8 cellular contexts compared by ENCODE assay signal in genomic region chr19:11090264-11091032, GRCh38. TPM values are rescaled to one million over a fixed set of nuclear protein-coding genes. Genes with fewer than 3 reads are reported as not detected.
DNase-seq lines count a peak whose midpoint lies in the region; ATAC-seq and TF ChIP-seq lines count a peak whose summit lies in the region.

No MANE protein-coding gene starts in this region.

- DNase-seq in NCI-H2227 treated with DMSO at 0.1 percent for 48 hours (lab: John Stamatoyannopoulos, UW): peak; percentile 88
- DNase-seq in activated B cell treated with CpG ODN at 0.5 μM for 24 hours: peak; percentile 71
- peak; percentile 94 to 98 for DNase-seq in cardiac fibroblast (ENCODE audit: low read depth in 2 of 2)
- peak; percentile 94 to 96 (median 95) for DNase-seq in immature natural killer cell
- DNase-seq in smooth muscle cell (lab: John Stamatoyannopoulos, UW; ENCODE audit: unreplicated experiment): peak; percentile 83

- ATAC-seq in GM18909 (IDR thresholded peaks at IDR 0.05; ENCODE audit: poor library complexity, unreplicated experiment): peak; percentile 74
- ATAC-seq in HG03159 (IDR thresholded peaks at IDR 0.05; ENCODE audit: unreplicated experiment): peak; percentile 79
- peak; percentile 87 for ATAC-seq in activated B cell treated with CpG ODN at 0.5 μM for 24 hours (ENCODE audit: low read depth)

- WGBS in smooth muscle cell (ENCODE audit: low lambda C conversion rate): under 1% methylated on average over 41 of the region's 66 CpGs

- no peaks in the 10 kb centered on the region for H3K27me3 ChIP-seq in ACC112 (ENCODE audit: insufficient read depth, low read length)
- H3K27me3 ChIP-seq in smooth muscle cell (ENCODE audit: low read depth): no peaks in the 10 kb centered on the region

- intact Hi-C loops in activated B cell treated with CpG ODN at 0.5 μM for 24 hours (cut with micrococcal nuclease): loop anchor here (1.0 to 10.0 kb wide), 2 partner anchors 41 to 856 kb away; partner anchors contain the start of gene S1PR2

- H3K9me3 Mint-ChIP-seq in activated B cell treated with CpG ODN at 0.5 μM for 24 hours (no peaks in the 10 kb centered on the region), immature natural killer cell (no peaks in the 10 kb centered on the region)

- no peak overlapping the region for H2AFZ ChIP-seq in ACC112 (ENCODE audit: low read length, unreplicated experiment)
- no peak overlapping the region for H2AFZ ChIP-seq in smooth muscle cell (ENCODE audit: low read depth)

- H3K36me3 ChIP-seq in ACC112 (ENCODE audit: insufficient read depth, low read length) (peaks cover 10% of the 10 kb centered on the region), smooth muscle cell (ENCODE audit: low read depth) (no peaks in the 10 kb centered on the region)

- H3K27me3 Mint-ChIP-seq in activated B cell treated with CpG ODN at 0.5 μM for 24 hours (peaks cover 15% of the 10 kb centered on the region), immature natural killer cell (ENCODE audit: low read depth in 3 of 3) (peaks cover 0 to 9% (median 0%) of the 10 kb centered on the region in 3 donors)

- H3K27ac ChIP-seq in ACC112 (ENCODE audit: low read depth, low read length) (peak overlapping the region; percentile 99), smooth muscle cell (ENCODE audit: low read depth) (peak overlapping the region; percentile 98)

- H3K27ac Mint-ChIP-seq in activated B cell treated with CpG ODN at 0.5 μM for 24 hours (peak overlapping the region; percentile 30), immature natural killer cell (peak overlapping the region; percentile 93 to 96 (median 94))

- peaks cover 43% of the 10 kb centered on the region for H3K4me1 Mint-ChIP-seq in activated B cell treated with CpG ODN at 0.5 μM for 24 hours
- peaks cover 52 to 56% of the 10 kb centered on the region in 2 donors for H3K4me1 Mint-ChIP-seq in immature natural killer cell

- no peaks in the 10 kb centered on the region for H3K9me3 ChIP-seq in smooth muscle cell (replicated peaks; ENCODE audit: low read depth)

- H3K4me3 ChIP-seq in ACC112 (ENCODE audit: low read depth, low read length): peak overlapping the region; percentile 99
- H3K4me3 ChIP-seq in cardiac fibroblast (replicated peaks in 1 of 2; ENCODE audit: low read depth in 2 of 2, low read length in 2 of 2): peak overlapping the region; percentile 85 to 96
- peak overlapping the region; percentile 87 for H3K4me3 ChIP-seq in smooth muscle cell

- H3K4me2 ChIP-seq in smooth muscle cell: peak overlapping the region; percentile 100

- peak overlapping the region; percentile 99 for H3K9ac ChIP-seq in smooth muscle cell (ENCODE audit: low read depth)

- H3K36me3 Mint-ChIP-seq in activated B cell treated with CpG ODN at 0.5 μM for 24 hours (ENCODE audit: low read depth) (peaks cover 7% of the 10 kb centered on the region), immature natural killer cell (peaks cover 0 to 5% (median 4%) of the 10 kb centered on the region in 3 donors)

- peak overlapping the region; percentile 78 for H3K4me3 Mint-ChIP-seq in activated B cell treated with CpG ODN at 0.5 μM for 24 hours
- peak overlapping the region; percentile 88 to 94 (median 92) for H3K4me3 Mint-ChIP-seq in immature natural killer cell

- no peak for TF ChIP-seq CTCF in activated B cell treated with CpG ODN at 0.5 μM for 24 hours (IDR thresholded peaks at IDR 0.05)
- TF ChIP-seq CTCF in cardiac fibroblast (IDR thresholded peaks at IDR 0.05; ENCODE audit: low read depth, low read length): no peak
- TF ChIP-seq CTCF in smooth muscle cell (IDR thresholded peaks at IDR 0.05; ENCODE audit: borderline replicate concordance, insufficient read depth, poor library complexity, severe bottlenecking): no peak

- POLR2A ChIA-PET in activated B cell treated with CpG ODN at 0.5 μM for 24 hours (lab: Charles Lee): interaction anchor here (0.6 to 1.2 kb wide), 2 partner anchors 54 to 116 kb away, joined by 3 to 6 read pairs; no protein-coding TSS in a partner anchor

- peaks cover 31% of the 10 kb centered on the region for H3K79me2 ChIP-seq in ACC112 (ENCODE audit: control insufficient read depth, insufficient read depth, low read length, unreplicated experiment)
- H3K79me2 ChIP-seq in smooth muscle cell (ENCODE audit: low read depth): peaks cover 61% of the 10 kb centered on the region

- CTCF ChIA-PET in activated B cell treated with CpG ODN at 0.5 μM for 24 hours (lab: Charles Lee): interaction anchor here (0.7 to 0.8 kb wide), 3 partner anchors 36 to 867 kb away, joined by 3 to 4 read pairs (median 3); no protein-coding TSS in a partner anchor

- peaks cover 51% of the 10 kb centered on the region for H4K20me1 ChIP-seq in smooth muscle cell (ENCODE audit: low read depth)

- H3F3A ChIP-seq in smooth muscle cell (ENCODE audit: low read depth): peaks cover 12% of the 10 kb centered on the region

- peaks cover 20% of the 10 kb centered on the region for H3K4me1 ChIP-seq in ACC112 (ENCODE audit: control insufficient read depth, insufficient read depth, low read length, unreplicated experiment)
- H3K4me1 ChIP-seq in smooth muscle cell (ENCODE audit: low read depth): peaks cover 19% of the 10 kb centered on the region

RNA-seq across cellular contexts. Expression of gene LDLR, which starts 1.2 kb away (rescaled TPM):
- total RNA-seq in activated B cell treated with CpG ODN at 0.5 μM for 24 hours (20.9 and 24.1 TPM in 2 replicates), smooth muscle cell (115 and 138 TPM in 2 replicates)
- polyA plus RNA-seq in immature natural killer cell (10 to 100 TPM; 10.8 to 28.1 (median 22.8) TPM), smooth muscle cell (136 and 164 TPM in 2 replicates)

Comparison
In these comparisons a context has a peak if more than half of its experiments do, and no peak if none do; other contexts are left out.
1. Peak in every context shown above with its lines: DNase-seq, ATAC-seq, H3K4me3 ChIP-seq and H3K27ac ChIP-seq.